8 cellular contexts compared by ENCODE assay signal in genomic region chr12:6869049-6870021, GRCh38. TPM values are rescaled to one million over a fixed set of nuclear protein-coding genes. Genes with fewer than 3 reads are reported as not detected.
A peak's percentile ranks its signal among the peaks of the same experiment; 100 is the strongest.
DNase-seq lines count a peak whose midpoint lies in the region; ATAC-seq and TF ChIP-seq lines count a peak whose summit lies in the region.

No MANE protein-coding gene starts in this region.

- H3K4me1 ChIP-seq in effector memory CD4-positive, alpha-beta T cell (ENCODE audit: control insufficient read depth, insufficient read depth, low read length, poor library complexity, severe bottlenecking), result peaks cover 44% of the 10 kb centered on the region
- H3K4me1 ChIP-seq in mesodermal cell (ENCODE audit: control insufficient read depth, insufficient read depth, low read length, poor library complexity, severe bottlenecking), result peaks cover 21% of the 10 kb centered on the region

- CTCF ChIA-PET in activated CD8-positive, alpha-beta T cell treated with anti-CD3 and anti-CD28 coated beads for 36 hours (lab: Charles Lee), result interaction anchor here (0.6 to 9.5 kb wide), 34 partner anchors 8 to 243 kb away, joined by 3 to 124 read pairs (median 4); partner anchors contain the start of genes C1RL, CDCA3, COPS7A and ENO2

- no peak for ATAC-seq in activated CD8-positive, alpha-beta T cell treated with anti-CD3 and anti-CD28 coated beads for 36 hours
- no peak for ATAC-seq in GM18873 (IDR thresholded peaks at IDR 0.05; ENCODE audit: low FRiP score, unreplicated experiment)

- intact Hi-C loops in activated CD8-positive, alpha-beta T cell treated with anti-CD3 and anti-CD28 coated beads for 36 hours (cut with micrococcal nuclease), result no loop called here

- DNase-seq in AML-193 (lab: John Stamatoyannopoulos, UW), result peak; percentile 66 to 73
- DNase-seq in HFF-Myc (ENCODE audit: extremely low read depth, low read depth), result no peak
- peak; percentile 32 for DNase-seq in NCI-H748 treated with DMSO at 0.1 percent for 48 hours (lab: John Stamatoyannopoulos, UW)
- peak; percentile 91 for DNase-seq in activated CD8-positive, alpha-beta T cell treated with anti-CD3 and anti-CD28 coated beads for 36 hours
- peak; percentile 66 to 79 (median 69) for DNase-seq in effector memory CD4-positive, alpha-beta T cell
- peak; percentile 82 for DNase-seq in stimulated activated CD8-positive, alpha-beta memory T cell treated with anti-CD3 and anti-CD28 coated beads, Interleukin-15, amount 100 ng/mL, for 1 hour (ENCODE audit: low read depth)

- POLR2A ChIA-PET in activated CD8-positive, alpha-beta T cell treated with anti-CD3 and anti-CD28 coated beads for 36 hours (lab: Charles Lee), result interaction anchor here (1.1 to 13.0 kb wide), 10 partner anchors 10 to 95 kb away, joined by 3 to 218 read pairs (median 6); partner anchors contain the start of genes C12orf57, CDCA3, RNU7-1 and USP5

- 40 to 45% methylated on average over 11 of the region's 12 CpGs for WGBS in mesodermal cell (ENCODE audit: insufficient coverage in 2 of 2), 2 experiments

- H3K4me1 Mint-ChIP-seq in activated CD8-positive, alpha-beta T cell treated with anti-CD3 and anti-CD28 coated beads for 36 hours (ENCODE audit: low read depth), result peaks cover 59% of the 10 kb centered on the region

- TF ChIP-seq CTCF in HFF-Myc (IDR thresholded peaks at IDR 0.05; ENCODE audit: low read depth, low read length, missing control alignments), result peak; percentile 86
- peak; percentile 78 for TF ChIP-seq CTCF in activated CD8-positive, alpha-beta T cell treated with anti-CD3 and anti-CD28 coated beads for 36 hours (IDR thresholded peaks at IDR 0.05)

- H3K9me3 ChIP-seq in effector memory CD4-positive, alpha-beta T cell (ENCODE audit: control insufficient read depth, low read length), result no peaks in the 10 kb centered on the region
- H3K9me3 ChIP-seq in mesodermal cell (ENCODE audit: control insufficient read depth, low read length), result no peaks in the 10 kb centered on the region

- peaks cover 12% of the 10 kb centered on the region for H3K36me3 ChIP-seq in effector memory CD4-positive, alpha-beta T cell (ENCODE audit: control insufficient read depth, insufficient read depth, low read length)
- H3K36me3 ChIP-seq in mesodermal cell (ENCODE audit: control insufficient read depth, insufficient read depth, low read length), result peaks cover 43% of the 10 kb centered on the region

- H3K9me3 Mint-ChIP-seq in activated CD8-positive, alpha-beta T cell treated with anti-CD3 and anti-CD28 coated beads for 36 hours, result no peaks in the 10 kb centered on the region

- H3K27me3 ChIP-seq in effector memory CD4-positive, alpha-beta T cell (replicated peaks; ENCODE audit: control insufficient read depth, insufficient read depth, low read length, poor library complexity, severe bottlenecking), result no peaks in the 10 kb centered on the region

- peaks cover 71% of the 10 kb centered on the region for H3K36me3 Mint-ChIP-seq in activated CD8-positive, alpha-beta T cell treated with anti-CD3 and anti-CD28 coated beads for 36 hours (ENCODE audit: low read depth)

- H3K4me3 Mint-ChIP-seq in activated CD8-positive, alpha-beta T cell treated with anti-CD3 and anti-CD28 coated beads for 36 hours, result peak overlapping the region; percentile 91

- H3K4me3 ChIP-seq in HFF-Myc (replicated peaks; ENCODE audit: low read depth, low read length) (peak overlapping the region; percentile 99), mesodermal cell (ENCODE audit: extremely low read depth, insufficient read depth, low read length, poor library complexity, severe bottlenecking) (peak overlapping the region; percentile 97)
- H3K4me3 ChIP-seq in effector memory CD4-positive, alpha-beta T cell (ENCODE audit: insufficient read depth, low read depth, low read length, poor library complexity, severe bottlenecking), result no peak overlapping the region

- peak overlapping the region; percentile 79 for H3K27ac ChIP-seq in effector memory CD4-positive, alpha-beta T cell (ENCODE audit: insufficient read depth, low read length, poor library complexity, severe bottlenecking)
- peak overlapping the region; percentile 47 for H3K27ac ChIP-seq in mesodermal cell (ENCODE audit: low read depth, low read length, severe bottlenecking)

- H3K27me3 Mint-ChIP-seq in activated CD8-positive, alpha-beta T cell treated with anti-CD3 and anti-CD28 coated beads for 36 hours, result no peaks in the 10 kb centered on the region

- peak overlapping the region; percentile 97 for H3K27ac Mint-ChIP-seq in activated CD8-positive, alpha-beta T cell treated with anti-CD3 and anti-CD28 coated beads for 36 hours

RNA-seq across cellular contexts. Expression of gene TPI1, which starts 2.0 kb away (rescaled TPM):
- 1,000 to 10,000 TPM; 1,714 to 1,776 TPM for total RNA-seq in activated CD8-positive, alpha-beta T cell treated with anti-CD3 and anti-CD28 coated beads for 36 hours
- polyA plus RNA-seq in mesodermal cell (2013, experiment 1 of 2), result 697 TPM
- 590 TPM for polyA plus RNA-seq in mesodermal cell (2013, experiment 2 of 2)

RNA-seq across cellular contexts. Expression of gene SPSB2, which starts 3.8 kb away (rescaled TPM):
- 1 to 10 TPM; 2.2 to 2.6 TPM for total RNA-seq in activated CD8-positive, alpha-beta T cell treated with anti-CD3 and anti-CD28 coated beads for 36 hours
- 7.3 TPM for polyA plus RNA-seq in mesodermal cell (2013, experiment 1 of 2)
- polyA plus RNA-seq in mesodermal cell (2013, experiment 2 of 2), result 5.5 TPM

RNA-seq across cellular contexts. Expression of gene USP5, which starts 17.4 kb away (rescaled TPM):
- 100 to 1,000 TPM; 109 to 112 TPM for total RNA-seq in activated CD8-positive, alpha-beta T cell treated with anti-CD3 and anti-CD28 coated beads for 36 hours
- polyA plus RNA-seq in mesodermal cell (2013, experiment 1 of 2), result 70.2 TPM
- polyA plus RNA-seq in mesodermal cell (2013, experiment 2 of 2), result 59.6 TPM

RNA-seq across cellular contexts. Expression of gene CDCA3, which starts 18.2 kb away (rescaled TPM):
- 10 to 100 TPM; 74.6 to 83.8 TPM for total RNA-seq in activated CD8-positive, alpha-beta T cell treated with anti-CD3 and anti-CD28 coated beads for 36 hours
- 53.9 TPM for polyA plus RNA-seq in mesodermal cell (2013, experiment 1 of 2)
- 56.1 TPM for polyA plus RNA-seq in mesodermal cell (2013, experiment 2 of 2)

RNA-seq across cellular contexts. Expression of gene GNB3, which starts 28.6 kb away (rescaled TPM):
- 1 to 10 TPM in 1 of 2 experiments, under 1 TPM in 1; 0.50 to 1.1 TPM for total RNA-seq in activated CD8-positive, alpha-beta T cell treated with anti-CD3 and anti-CD28 coated beads for 36 hours
- polyA plus RNA-seq in mesodermal cell (2013, experiment 1 of 2), result 11.8 TPM
- 10.8 TPM for polyA plus RNA-seq in mesodermal cell (2013, experiment 2 of 2)
